22 cellular contexts compared by ENCODE assay signal in the genomic region with DNA sequence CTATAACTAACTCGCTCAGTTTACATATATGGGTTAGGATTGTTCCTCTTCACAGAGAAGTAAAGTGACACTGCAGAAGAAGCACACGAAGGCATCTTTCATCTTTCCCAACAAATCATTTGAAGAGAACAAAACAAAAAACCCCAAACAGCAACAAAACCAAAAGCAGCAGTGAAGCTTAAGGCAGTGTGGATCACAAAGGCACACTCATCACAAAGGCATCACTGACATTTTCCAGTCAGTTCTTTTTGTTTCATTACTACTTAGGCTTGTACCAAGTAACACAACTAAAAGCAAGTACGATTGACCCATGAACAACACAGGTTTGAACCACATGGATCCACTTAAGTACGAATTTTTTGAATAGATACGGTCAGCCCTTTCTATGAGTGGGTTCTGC.
"Had no signal": no experiment of that assay in that cellular context is flagged by ENCODE, and none has a peak within 500 bp of the region (broad histone marks: within the 10 kb centered on the region; RNA-seq: fewer than 3 reads in every experiment).

No MANE protein-coding gene starts in this region.

- H3K4me3 ChIP-seq: esophagus squamous epithelium, lung, upper lobe of right lung had no signal

- H3K9me3 Mint-ChIP-seq: activated T-cell treated with anti-CD3 and anti-CD28 coated beads, Interleukin-2, amount 50 U/mL, for 72 hours; stimulated activated naive B cell treated with anti-CD40 and anti-IgM and Interleukin-4, amounts not matched to agents 10 μg/mL and 1 μg/mL and 100 μg/mL, for 72 hours had no signal

- H3K9me3 ChIP-seq: esophagus squamous epithelium, upper lobe of right lung had no signal

- ATAC-seq: activated T-cell treated with anti-CD3 and anti-CD28 coated beads, Interleukin-2, amount 50 U/mL, for 72 hours; left lobe of liver; stimulated activated naive B cell treated with anti-CD40 and anti-IgM and Interleukin-4, amounts not matched to agents 10 μg/mL and 1 μg/mL and 100 μg/mL, for 72 hours; upper lobe of right lung had no signal

- H3K27ac Mint-ChIP-seq: activated naive CD8-positive, alpha-beta T cell; activated T-cell treated with anti-CD3 and anti-CD28 coated beads, Interleukin-2, amount 50 U/mL, for 72 hours; brain; nephron progenitor cell; stimulated activated naive B cell treated with anti-CD40 and anti-IgM and Interleukin-4, amounts not matched to agents 10 μg/mL and 1 μg/mL and 100 μg/mL, for 72 hours had no signal

- DNase-seq: activated CD4-positive, alpha-beta T cell treated with anti-CD3 and anti-CD28 coated beads for 1 hour; activated effector memory CD4-positive, alpha-beta T cell treated with anti-CD3 and anti-CD28 coated beads, Interleukin-2, amount 50 U/mL, for 16 hours; activated T-cell treated with anti-CD3 and anti-CD28 coated beads, Interleukin-2, amount 50 U/mL, for 72 hours; amniotic stem cell; cortex of kidney; effector CD4-positive, alpha-beta T cell; esophagus squamous epithelium; head of caudate nucleus; kidney; midbrain; nephron progenitor cell; occipital lobe; posterior cingulate gyrus; stimulated activated naive B cell treated with anti-CD40 and anti-IgM and Interleukin-4, amounts not matched to agents 10 μg/mL and 1 μg/mL and 100 μg/mL, for 72 hours; upper lobe of right lung; WERI-Rb-1 had no signal

- H3K36me3 Mint-ChIP-seq: activated naive CD8-positive, alpha-beta T cell; stimulated activated naive B cell treated with anti-CD40 and anti-IgM and Interleukin-4, amounts not matched to agents 10 μg/mL and 1 μg/mL and 100 μg/mL, for 72 hours had no signal

- H3K4me1 Mint-ChIP-seq: brain; nephron progenitor cell; stimulated activated naive B cell treated with anti-CD40 and anti-IgM and Interleukin-4, amounts not matched to agents 10 μg/mL and 1 μg/mL and 100 μg/mL, for 72 hours had no signal

- FAIRE-seq: endothelial cell of umbilical vein, frontal cortex, kidney had no signal

- H3K4me1 ChIP-seq: esophagus squamous epithelium, upper lobe of right lung had no signal

- H3K27me3 ChIP-seq: esophagus squamous epithelium, upper lobe of right lung had no signal

- H3K27ac ChIP-seq: esophagus squamous epithelium, upper lobe of right lung, WERI-Rb-1 had no signal

- H3K27me3 Mint-ChIP-seq: brain; stimulated activated naive B cell treated with anti-CD40 and anti-IgM and Interleukin-4, amounts not matched to agents 10 μg/mL and 1 μg/mL and 100 μg/mL, for 72 hours had no signal

- H3K4me3 Mint-ChIP-seq: activated naive CD8-positive, alpha-beta T cell; activated T-cell treated with anti-CD3 and anti-CD28 coated beads, Interleukin-2, amount 50 U/mL, for 72 hours; brain; nephron progenitor cell; stimulated activated naive B cell treated with anti-CD40 and anti-IgM and Interleukin-4, amounts not matched to agents 10 μg/mL and 1 μg/mL and 100 μg/mL, for 72 hours had no signal
